In the genomic region with DNA sequence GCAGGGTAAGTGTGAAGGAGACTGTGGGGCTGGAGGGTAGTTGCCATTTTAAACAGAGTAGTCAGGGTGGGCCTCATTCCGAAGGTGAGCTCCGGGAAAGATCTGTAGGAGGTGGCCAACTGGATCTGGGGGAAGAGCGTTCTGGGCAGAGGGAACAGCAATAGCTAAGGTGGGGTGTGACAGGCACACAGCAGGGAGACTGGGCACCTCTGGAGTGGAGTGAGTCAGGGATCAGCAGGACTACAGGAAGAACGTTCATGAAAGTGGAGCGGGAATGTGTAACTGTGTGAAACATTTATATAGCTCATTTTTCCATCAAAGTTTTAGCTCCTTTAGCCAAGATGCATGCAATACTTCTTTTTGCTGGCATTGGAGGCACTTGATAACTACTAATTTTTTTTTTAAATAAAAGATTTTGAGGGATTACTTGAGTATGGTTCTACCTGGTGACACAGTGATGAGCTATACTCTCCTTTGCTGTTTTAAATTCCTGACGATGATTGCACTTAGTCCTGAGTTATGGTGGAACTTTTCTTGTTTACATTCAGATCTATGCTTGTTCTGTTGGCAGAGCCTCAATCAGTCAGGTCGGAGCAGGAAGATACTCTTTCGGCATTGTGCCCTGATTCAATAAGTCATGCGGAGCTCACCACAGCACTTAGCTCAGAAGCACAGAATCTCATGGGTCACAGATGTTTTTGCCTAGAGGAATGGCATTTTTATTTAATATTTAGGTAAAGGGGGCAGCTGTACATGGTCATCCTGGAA, we compare ENCODE assay signal across 17 cellular contexts.
DNase-seq lines count a peak whose midpoint lies in the region; FAIRE-seq and TF ChIP-seq lines count a peak whose summit lies in the region.
"Had no signal": no experiment of that assay in that cellular context is flagged by ENCODE, and none has a peak within 500 bp of the region (broad histone marks: within the 10 kb centered on the region; RNA-seq: fewer than 3 reads in every experiment).

No MANE protein-coding gene starts in this region.

- H3K4me3 ChIP-seq in bronchial epithelial cell (ENCODE audit: low read depth, low read length) (no peak overlapping the region), small intestine (ENCODE audit: low read depth in 1 of 2, low read length in 2 of 2) (no peak overlapping the region), esophagus muscularis mucosa (no peak overlapping the region)
- H3K4me3 ChIP-seq: BLaER1 treated with 17β-estradiol and CSF1 and Interleukin-3, amounts not matched to agents 10 nM and 100 nM; PC-9; SJCRH30 had no signal

- H3K27ac ChIP-seq in small intestine (ENCODE audit: low read depth in 1 of 2, low read length in 1 of 2) (no peak overlapping the region), caudate nucleus (ENCODE audit: low read depth, low read length) (no peak overlapping the region), esophagus muscularis mucosa (replicated peaks in 1 of 4) (no peak overlapping the region)
- H3K27ac ChIP-seq: BLaER1 treated with 17β-estradiol and CSF1 and Interleukin-3, amounts not matched to agents 10 nM and 100 nM; PC-9; SJCRH30 had no signal

- TF ChIP-seq CTCF in bronchial epithelial cell (IDR thresholded peaks at IDR 0.05; ENCODE audit: insufficient read depth, low read length, severe bottlenecking) (no peak), esophagus muscularis mucosa (IDR thresholded peaks at IDR 0.05) (no peak)

- no peaks in the 10 kb centered on the region for H3K27me3 ChIP-seq in bronchial epithelial cell (ENCODE audit: control insufficient read depth, insufficient read depth, low read length)
- H3K27me3 ChIP-seq in small intestine (ENCODE audit: control insufficient read depth in 2 of 2, insufficient read depth in 2 of 2, low read length in 2 of 2), result no peaks in the 10 kb centered on the region
- H3K27me3 ChIP-seq in esophagus muscularis mucosa, result no peaks in the 10 kb centered on the region
- H3K27me3 ChIP-seq: BLaER1 treated with 17β-estradiol and CSF1 and Interleukin-3, amounts not matched to agents 10 nM and 100 nM; SJCRH30 had no signal

- intact Hi-C loops in esophagus muscularis mucosa (cut with DNase I), result no loop called here

- no peak for TF ChIP-seq EP300 in esophagus muscularis mucosa (IDR thresholded peaks at IDR 0.05)

- DNase-seq in HT1080 (ENCODE audit: low read depth) (peak; percentile 24), bronchial epithelial cell (ENCODE audit: low read depth) (peak; percentile 97), islet precursor cell (peak; percentile 7), small intestine (peak; percentile 31), caudate nucleus (lab: John Stamatoyannopoulos, UW) (no peak), cortex of kidney (lab: John Stamatoyannopoulos, UW) (no peak), esophagus muscularis mucosa (ENCODE audit: extremely low spot score) (no peak)
- no peak for DNase-seq in activated CD4-positive, alpha-beta T cell treated with anti-CD3 and anti-CD28 coated beads, Interleukin-2, amount 50 U/mL, for 48 hours
- DNase-seq: DMS79, H7, NCI-H187, NCI-H2107, NCI-H510A, NCI-H748 treated with DMSO at 0.1 percent for 48 hours, PC-9, SJCRH30 had no signal

- peak; percentile 13 for FAIRE-seq in bronchial epithelial cell (lab: Jason Lieb, UNC)
- FAIRE-seq in small intestine (lab: Jason Lieb, UNC), result no peak

- 52 to 64% (median 59%) methylated on average over 9 of the region's 9 CpGs for WGBS in small intestine, 3 donors
- 72% methylated on average over 9 of the region's 9 CpGs for WGBS in esophagus muscularis mucosa

- H3K4me1 ChIP-seq in small intestine (ENCODE audit: control insufficient read depth in 2 of 2, insufficient read depth in 1 of 2, low read depth in 1 of 2, low read length in 1 of 2) (no peaks in the 10 kb centered on the region), esophagus muscularis mucosa (no peaks in the 10 kb centered on the region)
- H3K4me1 ChIP-seq: BLaER1 treated with 17β-estradiol and CSF1 and Interleukin-3, amounts not matched to agents 10 nM and 100 nM had no signal

- no peaks in the 10 kb centered on the region for H3K9me3 ChIP-seq in small intestine (ENCODE audit: control insufficient read depth, low read depth)
- no peaks in the 10 kb centered on the region for H3K9me3 ChIP-seq in esophagus muscularis mucosa
- H3K9me3 ChIP-seq: BLaER1 treated with 17β-estradiol and CSF1 and Interleukin-3, amounts not matched to agents 10 nM and 100 nM; SJCRH30 had no signal

- no peak for TF ChIP-seq POLR2A in esophagus muscularis mucosa (IDR thresholded peaks at IDR 0.05; ENCODE audit: low read depth)

- no peaks in the 10 kb centered on the region for H3K36me3 ChIP-seq in bronchial epithelial cell (ENCODE audit: control insufficient read depth, insufficient read depth, low read length)
- no peaks in the 10 kb centered on the region for H3K36me3 ChIP-seq in small intestine (ENCODE audit: control insufficient read depth in 2 of 2, insufficient read depth in 2 of 2, low read length in 2 of 2)
- H3K36me3 ChIP-seq in esophagus muscularis mucosa, result no peaks in the 10 kb centered on the region
- H3K36me3 ChIP-seq: BLaER1 treated with 17β-estradiol and CSF1 and Interleukin-3, amounts not matched to agents 10 nM and 100 nM; SJCRH30 had no signal

Comparison
In these comparisons a context has a peak if more than half of its experiments do, and no peak if none do; other contexts are left out.
1. DNase-seq: peak in HT1080 (single experiment), bronchial epithelial cell (single experiment), islet precursor cell (single experiment) and small intestine (single experiment); none in caudate nucleus (0 of 61), activated CD4-positive, alpha-beta T cell treated with anti-CD3 and anti-CD28 coated beads, Interleukin-2, amount 50 U/mL, for 48 hours (0 of 2), cortex of kidney (single experiment) and esophagus muscularis mucosa (single experiment).